8 cellular contexts compared by ENCODE assay signal in the genomic region with DNA sequence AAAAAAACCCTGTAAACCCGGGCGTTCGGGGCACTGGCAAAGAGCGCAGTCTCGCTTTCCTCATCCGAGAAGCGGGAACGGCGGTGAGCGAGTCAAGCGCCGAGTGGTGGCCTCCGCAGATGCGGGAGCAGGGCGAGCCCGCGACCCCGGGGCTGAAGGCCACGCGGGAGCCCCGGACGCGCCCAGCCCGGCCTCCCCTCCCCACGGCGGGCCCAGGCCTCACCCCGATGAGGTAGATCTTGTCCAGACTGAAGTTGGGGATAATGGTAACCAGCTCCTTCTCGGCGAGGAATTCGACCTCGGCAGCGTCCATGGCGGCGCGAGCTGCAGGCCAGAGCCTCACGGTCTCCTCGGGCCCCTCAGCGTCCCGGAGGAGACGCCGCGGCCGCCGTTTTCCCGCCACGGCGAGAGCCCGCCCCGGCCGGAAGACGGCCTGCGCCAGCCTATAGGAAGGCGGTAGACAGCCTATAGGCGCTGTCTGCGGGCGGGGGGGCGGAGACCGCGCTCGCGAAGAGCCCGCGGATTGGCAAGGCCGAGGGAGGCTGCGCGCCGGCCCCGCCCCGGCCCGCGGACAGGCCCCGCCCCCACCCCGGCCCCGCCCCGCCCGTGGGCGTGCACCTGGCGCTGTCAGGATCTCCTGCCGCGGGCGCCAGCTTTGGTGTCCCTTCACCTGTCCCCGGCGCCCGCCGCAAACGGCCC. TPM values are rescaled to one million over a fixed set of nuclear protein-coding genes. Genes with fewer than 3 reads are reported as not detected.
DNase-seq lines count a peak whose midpoint lies in the region; ATAC-seq, FAIRE-seq and TF ChIP-seq lines count a peak whose summit lies in the region.

TSS of gene GINS2 (minus strand) at position 369 of the 699 bp plus-strand sequence. CDS start at position 313, 56 bp downstream.

- no peaks in the 10 kb centered on the region for H3K9me3 Mint-ChIP-seq in T-cell
- H3K9me3 Mint-ChIP-seq in progenitor cell of endocrine pancreas (ENCODE audit: low read depth), result no peaks in the 10 kb centered on the region

- H3K36me3 Mint-ChIP-seq in T-cell, result no peaks in the 10 kb centered on the region
- H3K36me3 Mint-ChIP-seq in progenitor cell of endocrine pancreas (ENCODE audit: insufficient read depth), result peaks cover 2% of the 10 kb centered on the region

- H3K27me3 Mint-ChIP-seq in T-cell, result peaks cover 0 to 8% of the 10 kb centered on the region in 2 donors
- H3K27me3 Mint-ChIP-seq in progenitor cell of endocrine pancreas, result no peaks in the 10 kb centered on the region

- H3K4me3 Mint-ChIP-seq in T-cell (peak within 1 kb of the TSS; percentile 71 to 76 (median 75)), progenitor cell of endocrine pancreas (ENCODE audit: low read depth) (peak within 1 kb of the TSS; percentile 72)

- POLR2A ChIA-PET in T-cell (lab: Charles Lee), result interaction anchor here in 1 of 2 donors (0.6 kb wide), 1 partner anchor 41 kb away, joined by 3 read pairs; no protein-coding TSS in a partner anchor

- H3K27me3 ChIP-seq in adrenal gland (no peaks in the 10 kb centered on the region), left ventricle myocardium inferior (ENCODE audit: low read depth) (peaks cover 11% of the 10 kb centered on the region)

- ATAC-seq in HG02678 (IDR thresholded peaks at IDR 0.05; ENCODE audit: unreplicated experiment), result peak; percentile 95
- peak; percentile 100 for ATAC-seq in T-cell (replicated peaks in 1 of 4)

- WGBS in adrenal gland, 4 donors, result 1 to 6% (median 3%) methylated on average over 23 to 86 of the region's 86 CpGs

- H3K27ac Mint-ChIP-seq in T-cell (no peak within 1 kb of the TSS), progenitor cell of endocrine pancreas (peak within 1 kb of the TSS; percentile 62)

- TF ChIP-seq CTCF in adrenal gland (IDR thresholded peaks at IDR 0.05) (no peak), left ventricle myocardium inferior (IDR thresholded peaks at IDR 0.05; ENCODE audit: borderline replicate concordance) (no peak), progenitor cell of endocrine pancreas (IDR thresholded peaks at IDR 0.05; ENCODE audit: unreplicated experiment) (no peak)

- H3K4me1 ChIP-seq in adrenal gland (replicated peaks in 1 of 2) (peaks cover 4 to 12% of the 10 kb centered on the region in 2 donors), left ventricle myocardium inferior (peaks cover 15% of the 10 kb centered on the region)

- H3K9me3 ChIP-seq in adrenal gland (replicated peaks in 1 of 3), result no peaks in the 10 kb centered on the region
- H3K9me3 ChIP-seq in left ventricle myocardium inferior (replicated peaks), result no peaks in the 10 kb centered on the region

- no peaks in the 10 kb centered on the region for H3K36me3 ChIP-seq in adrenal gland (replicated peaks in 1 of 2)
- H3K36me3 ChIP-seq in left ventricle myocardium inferior, result no peaks in the 10 kb centered on the region

- H3K4me1 Mint-ChIP-seq in T-cell (peaks cover 0 to 8% (median 7%) of the 10 kb centered on the region in 3 donors), progenitor cell of endocrine pancreas (ENCODE audit: low read depth) (peaks cover 15% of the 10 kb centered on the region)

- no peak within 1 kb of the TSS for H3K27ac ChIP-seq in adrenal gland
- no peak within 1 kb of the TSS for H3K27ac ChIP-seq in left ventricle myocardium inferior (replicated peaks)

- CTCF ChIA-PET in T-cell (lab: Charles Lee), result interaction anchor here in 1 of 2 donors (0.7 kb wide), 1 partner anchor 934 kb away, joined by 4 read pairs; no protein-coding TSS in a partner anchor

- intact Hi-C loops in adrenal gland (cut with DNase I), result no loop called here
- intact Hi-C loops in left ventricle myocardium inferior (cut with micrococcal nuclease), result no loop called here

- H3K4me3 ChIP-seq in adrenal gland, result peak within 1 kb of the TSS in 3 of 4 donors; percentile 18 to 67 (median 40)
- H3K4me3 ChIP-seq in left ventricle myocardium inferior, result peak within 1 kb of the TSS; percentile 74

- peak; percentile 83 for FAIRE-seq in GM12891 (lab: Jason Lieb, UNC)

- DNase-seq in GM12891 (ENCODE audit: insufficient read length, low spot score) (peak; percentile 100), NCI-H128 (lab: John Stamatoyannopoulos, UW; ENCODE audit: unreplicated experiment) (peak; percentile 24), T-cell (peak; percentile 81 to 95 (median 90)), adrenal gland (peak; percentile 89 to 95 (median 92)), left ventricle myocardium inferior (peak; percentile 90), progenitor cell of endocrine pancreas (ENCODE audit: low spot score, unreplicated experiment) (peak; percentile 83), ureter (ENCODE audit: low spot score) (peak; percentile 90)

- TF ChIP-seq POLR2A in GM12891 (IDR thresholded peaks at IDR 0.05; ENCODE audit: low read depth, low read length) (peak; percentile 48; the same call in 1 of the 2 replicates), adrenal gland (IDR thresholded peaks at IDR 0.05) (no peak)

TF ChIP-seq in GM12891, 5 proteins besides CTCF, POLR2A, EP300 and RAD21:
- no peak for TF ChIP-seq SPI1 (IDR thresholded peaks at IDR 0.05; ENCODE audit: low read depth, low read length)

RNA-seq across cellular contexts. Expression of gene GINS2, which starts in this region (rescaled TPM):
- 21.0 TPM for polyA plus RNA-seq in GM12891 (2012; ENCODE audit: low read depth, missing spikeins)
- 1 to 10 TPM; 1.1 to 3.7 (median 1.6) TPM for total RNA-seq in T-cell
- 1 to 10 TPM in 6 of 8 donors, under 1 TPM in 2; 0.06 to 2.6 (median 1.7) TPM for total RNA-seq in adrenal gland
- 1 to 10 TPM in 1 of 3 donors, under 1 TPM in 2; 0.72 to 1.2 (median 0.88) TPM for polyA plus RNA-seq in adrenal gland
- total RNA-seq in left ventricle myocardium inferior, result 0.44 TPM
- 20.9 and 22.3 TPM in 2 replicates for total RNA-seq in progenitor cell of endocrine pancreas
- 2.6 TPM for total RNA-seq in ureter

Comparison
In these comparisons a context has a peak if more than half of its experiments do, and no peak if none do; other contexts are left out.
1. Peak in DNase-seq and H3K4me3 ChIP-seq in left ventricle myocardium inferior; RNA of the gene not detected or under 1 TPM.
2. DNase-seq: peak in every context shown above with its lines; median percentile 100 in GM12891; 92 in adrenal gland; 90 in left ventricle myocardium inferior; 90 in ureter; 90 in T-cell; 83 in progenitor cell of endocrine pancreas; 24 in NCI-H128.